1 cellular context compared by ENCODE assay signal in the genomic region with DNA sequence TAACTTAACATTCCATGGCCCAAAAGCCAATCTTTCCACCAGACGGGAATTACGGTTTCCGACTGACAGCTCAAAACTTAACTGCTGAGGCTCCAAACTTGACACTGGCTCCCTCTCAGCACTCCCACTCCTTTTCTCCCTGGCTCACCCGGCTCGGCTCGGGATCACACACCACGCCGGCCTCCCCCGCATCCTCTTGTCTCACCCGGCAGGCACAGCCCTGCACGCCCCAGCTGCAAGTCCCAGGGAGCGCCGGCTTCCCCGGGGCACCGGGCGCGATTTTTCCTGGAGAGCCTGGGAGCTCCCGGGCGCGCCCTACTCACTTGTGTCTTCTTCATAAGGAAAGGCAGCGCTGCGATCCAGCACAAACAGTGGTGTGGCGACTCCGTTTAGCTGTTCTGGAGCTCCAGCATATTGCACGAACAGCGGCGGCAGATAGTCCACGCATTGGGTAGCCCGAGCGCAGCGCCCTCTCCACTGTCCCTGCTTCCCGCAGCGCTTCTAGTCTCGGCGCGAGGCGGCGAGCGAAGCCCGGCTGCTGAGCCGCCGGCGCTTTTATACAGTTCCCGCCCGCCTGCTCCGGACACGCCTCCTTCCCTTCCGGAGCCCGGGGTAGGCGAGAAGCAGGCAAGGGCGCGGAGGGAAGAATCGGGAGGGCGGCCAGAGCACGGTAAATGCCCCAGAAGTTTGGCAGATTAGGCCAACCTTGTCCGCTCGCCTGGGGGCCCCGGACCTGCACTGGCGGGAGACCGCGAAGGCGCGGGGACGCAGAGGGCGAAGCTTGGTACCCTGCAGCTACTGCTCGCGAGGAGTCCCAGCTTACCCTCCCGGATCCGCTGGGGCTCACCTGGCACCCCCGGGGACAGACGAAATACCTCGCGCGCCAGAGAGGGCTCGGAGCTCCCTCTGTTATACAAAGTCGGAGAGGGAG.
TF ChIP-seq lines count a peak whose summit lies in the region.

A gene with protein sequence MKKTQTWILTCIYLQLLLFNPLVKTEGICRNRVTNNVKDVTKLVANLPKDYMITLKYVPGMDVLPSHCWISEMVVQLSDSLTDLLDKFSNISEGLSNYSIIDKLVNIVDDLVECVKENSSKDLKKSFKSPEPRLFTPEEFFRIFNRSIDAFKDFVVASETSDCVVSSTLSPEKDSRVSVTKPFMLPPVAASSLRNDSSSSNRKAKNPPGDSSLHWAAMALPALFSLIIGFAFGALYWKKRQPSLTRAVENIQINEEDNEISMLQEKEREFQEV (minus strand): TSS at position 531 of the 931 bp plus-strand sequence. CDS start 193 bp downstream, at position 338.

TF ChIP-seq in HEK293, 187 proteins besides CTCF, POLR2A, EP300 and RAD21 (continued from another document and continues in another):
- TF ChIP-seq TCF7L2 (IDR thresholded peaks at IDR 0.05; ENCODE audit: borderline replicate concordance, low read depth, low read length) (no peak), ZBTB21 (tag by site-specific recombination; IDR thresholded peaks at IDR 0.05) (no peak), ZNF768 (tag by site-specific recombination; IDR thresholded peaks at IDR 0.05) (peak; percentile 51; the same call in 1 of the 2 replicates), KLF1 (tag by site-specific recombination; IDR thresholded peaks at IDR 0.05) (no peak), SP7 (tag by site-specific recombination; IDR thresholded peaks at IDR 0.05) (peak; percentile 80; the same call in 1 of the 2 replicates), ZNF146 (tag by site-specific recombination; IDR thresholded peaks at IDR 0.05) (no peak), IKZF3 (tag by site-specific recombination; IDR thresholded peaks at IDR 0.05) (peak; percentile 73; the same call in 1 of the 2 replicates), ZNF24 (tag by site-specific recombination; IDR thresholded peaks at IDR 0.05) (peak; percentile 39; the same call in 1 of the 2 replicates), SP3 (tag by site-specific recombination; IDR thresholded peaks at IDR 0.05) (peak; percentile 71), ZNF23 (tag by site-specific recombination; IDR thresholded peaks at IDR 0.05; ENCODE audit: borderline replicate concordance) (no peak), PRDM1 (tag by site-specific recombination; IDR thresholded peaks at IDR 0.05) (no peak), ZNF121 (tag by site-specific recombination; IDR thresholded peaks at IDR 0.05) (peak; percentile 67; the same call in 1 of the 2 replicates), ZFP37 (tag by site-specific recombination; IDR thresholded peaks at IDR 0.05) (peak; percentile 93), ZNF114 (tag by site-specific recombination; IDR thresholded peaks at IDR 0.05) (no peak), KLF7 (tag by site-specific recombination; IDR thresholded peaks at IDR 0.05; ENCODE audit: borderline replicate concordance) (0 out of 2 replicates have a peak, but pooled peaks have one; percentile 22), ZFHX2 (tag by site-specific recombination; conservative IDR thresholded peaks at IDR 0.05) (peak; percentile 94), ZBTB1 (tag by site-specific recombination; IDR thresholded peaks at IDR 0.05) (no peak; the same call in 1 of the 2 replicates), ZNF366 (tag by site-specific recombination; conservative IDR thresholded peaks at IDR 0.05) (peak; percentile 44), YY2 (tag by site-specific recombination; IDR thresholded peaks at IDR 0.05) (no peak), ZNF324 (tag by site-specific recombination; IDR thresholded peaks at IDR 0.05) (no peak), SALL2 (tag by site-specific recombination; IDR thresholded peaks at IDR 0.05; ENCODE audit: borderline replicate concordance) (no peak), FEZF1 (tag by site-specific recombination; IDR thresholded peaks at IDR 0.05) (no peak), ZNF248 (tag by site-specific recombination; IDR thresholded peaks at IDR 0.05) (no peak), ZNF473 (tag by site-specific recombination; IDR thresholded peaks at IDR 0.05) (no peak), ZNF292 (tag by site-specific recombination; IDR thresholded peaks at IDR 0.05; ENCODE audit: borderline replicate concordance, low read depth) (no peak), ZNF76 (tag by site-specific recombination; IDR thresholded peaks at IDR 0.05; ENCODE audit: borderline replicate concordance, low read depth) (0 out of 2 replicates have a peak, but pooled peaks have one; percentile 13), ZBTB48 (tag by site-specific recombination; IDR thresholded peaks at IDR 0.05) (peak; percentile 62), ZNF558 (tag by site-specific recombination; IDR thresholded peaks at IDR 0.05) (no peak), ZNF37A (tag by site-specific recombination; IDR thresholded peaks at IDR 0.05) (no peak), ZNF530 (tag by site-specific recombination; IDR thresholded peaks at IDR 0.05; ENCODE audit: low read depth) (no peak), ZNF670 (tag by site-specific recombination; IDR thresholded peaks at IDR 0.05; ENCODE audit: low read depth) (no peak), ZXDB (tag by site-specific recombination; IDR thresholded peaks at IDR 0.05) (peak; percentile 72), ZNF610 (tag by site-specific recombination; IDR thresholded peaks at IDR 0.05; ENCODE audit: borderline replicate concordance) (0 out of 2 replicates have a peak, but pooled peaks have one; percentile 47), ZNF529 (tag by site-specific recombination; IDR thresholded peaks at IDR 0.05; ENCODE audit: insufficient replicate concordance) (no peak), GLI4 (tag by site-specific recombination; IDR thresholded peaks at IDR 0.05) (0 out of 2 replicates have a peak, but pooled peaks have one; percentile 10), ZNF501 (tag by site-specific recombination; IDR thresholded peaks at IDR 0.05) (peak; percentile 84), ZNF391 (tag by site-specific recombination; IDR thresholded peaks at IDR 0.05; ENCODE audit: borderline replicate concordance, low read depth) (no peak), ZNF394 (tag by site-specific recombination; IDR thresholded peaks at IDR 0.05; ENCODE audit: borderline replicate concordance) (peak; percentile 51; the same call in 1 of the 2 replicates), ZNF791 (tag by site-specific recombination; IDR thresholded peaks at IDR 0.05) (no peak), ZNF777 (tag by site-specific recombination; IDR thresholded peaks at IDR 0.05; ENCODE audit: borderline replicate concordance) (no peak), ZNF837 (tag by site-specific recombination; IDR thresholded peaks at IDR 0.05) (no peak), ZNF654 (tag by site-specific recombination; IDR thresholded peaks at IDR 0.05; ENCODE audit: low read depth) (no peak), GFI1B (tag by site-specific recombination; IDR thresholded peaks at IDR 0.05) (no peak)
- TF ChIP-seq, protein P1, sequence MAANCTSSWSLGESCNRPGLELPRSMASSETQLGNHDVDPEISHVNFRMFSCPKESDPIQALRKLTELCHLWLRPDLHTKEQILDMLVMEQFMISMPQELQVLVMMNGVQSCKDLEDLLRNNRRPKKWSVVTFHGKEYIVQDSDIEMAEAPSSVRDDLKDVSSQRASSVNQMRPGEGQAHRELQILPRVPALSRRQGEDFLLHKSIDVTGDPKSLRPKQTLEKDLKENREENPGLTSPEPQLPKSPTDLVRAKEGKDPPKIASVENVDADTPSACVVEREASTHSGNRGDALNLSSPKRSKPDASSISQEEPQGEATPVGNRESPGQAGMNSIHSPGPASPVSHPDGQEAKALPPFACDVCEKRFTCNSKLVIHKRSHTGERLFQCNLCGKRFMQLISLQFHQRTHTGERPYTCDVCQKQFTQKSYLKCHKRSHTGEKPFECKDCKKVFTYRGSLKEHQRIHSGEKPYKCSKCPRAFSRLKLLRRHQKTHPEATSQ (tag by site-specific recombination; IDR thresholded peaks at IDR 0.05): 0 out of 2 replicates have a peak, but pooled peaks have one; percentile 8
- TF ChIP-seq, protein P2, sequence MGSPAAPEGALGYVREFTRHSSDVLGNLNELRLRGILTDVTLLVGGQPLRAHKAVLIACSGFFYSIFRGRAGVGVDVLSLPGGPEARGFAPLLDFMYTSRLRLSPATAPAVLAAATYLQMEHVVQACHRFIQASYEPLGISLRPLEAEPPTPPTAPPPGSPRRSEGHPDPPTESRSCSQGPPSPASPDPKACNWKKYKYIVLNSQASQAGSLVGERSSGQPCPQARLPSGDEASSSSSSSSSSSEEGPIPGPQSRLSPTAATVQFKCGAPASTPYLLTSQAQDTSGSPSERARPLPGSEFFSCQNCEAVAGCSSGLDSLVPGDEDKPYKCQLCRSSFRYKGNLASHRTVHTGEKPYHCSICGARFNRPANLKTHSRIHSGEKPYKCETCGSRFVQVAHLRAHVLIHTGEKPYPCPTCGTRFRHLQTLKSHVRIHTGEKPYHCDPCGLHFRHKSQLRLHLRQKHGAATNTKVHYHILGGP (tag by site-specific recombination; IDR thresholded peaks at IDR 0.05): no peak
- TF ChIP-seq, protein P3, sequence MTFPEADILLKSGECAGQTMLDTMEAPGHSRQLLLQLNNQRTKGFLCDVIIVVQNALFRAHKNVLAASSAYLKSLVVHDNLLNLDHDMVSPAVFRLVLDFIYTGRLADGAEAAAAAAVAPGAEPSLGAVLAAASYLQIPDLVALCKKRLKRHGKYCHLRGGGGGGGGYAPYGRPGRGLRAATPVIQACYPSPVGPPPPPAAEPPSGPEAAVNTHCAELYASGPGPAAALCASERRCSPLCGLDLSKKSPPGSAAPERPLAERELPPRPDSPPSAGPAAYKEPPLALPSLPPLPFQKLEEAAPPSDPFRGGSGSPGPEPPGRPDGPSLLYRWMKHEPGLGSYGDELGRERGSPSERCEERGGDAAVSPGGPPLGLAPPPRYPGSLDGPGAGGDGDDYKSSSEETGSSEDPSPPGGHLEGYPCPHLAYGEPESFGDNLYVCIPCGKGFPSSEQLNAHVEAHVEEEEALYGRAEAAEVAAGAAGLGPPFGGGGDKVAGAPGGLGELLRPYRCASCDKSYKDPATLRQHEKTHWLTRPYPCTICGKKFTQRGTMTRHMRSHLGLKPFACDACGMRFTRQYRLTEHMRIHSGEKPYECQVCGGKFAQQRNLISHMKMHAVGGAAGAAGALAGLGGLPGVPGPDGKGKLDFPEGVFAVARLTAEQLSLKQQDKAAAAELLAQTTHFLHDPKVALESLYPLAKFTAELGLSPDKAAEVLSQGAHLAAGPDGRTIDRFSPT (tag by site-specific recombination; IDR thresholded peaks at IDR 0.05): peak; percentile 63
- TF ChIP-seq, protein P4, sequence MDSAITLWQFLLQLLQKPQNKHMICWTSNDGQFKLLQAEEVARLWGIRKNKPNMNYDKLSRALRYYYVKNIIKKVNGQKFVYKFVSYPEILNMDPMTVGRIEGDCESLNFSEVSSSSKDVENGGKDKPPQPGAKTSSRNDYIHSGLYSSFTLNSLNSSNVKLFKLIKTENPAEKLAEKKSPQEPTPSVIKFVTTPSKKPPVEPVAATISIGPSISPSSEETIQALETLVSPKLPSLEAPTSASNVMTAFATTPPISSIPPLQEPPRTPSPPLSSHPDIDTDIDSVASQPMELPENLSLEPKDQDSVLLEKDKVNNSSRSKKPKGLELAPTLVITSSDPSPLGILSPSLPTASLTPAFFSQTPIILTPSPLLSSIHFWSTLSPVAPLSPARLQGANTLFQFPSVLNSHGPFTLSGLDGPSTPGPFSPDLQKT (IDR thresholded peaks at IDR 0.05; ENCODE audit: borderline replicate concordance, low read depth, low read length): no peak
- TF ChIP-seq, protein P5, sequence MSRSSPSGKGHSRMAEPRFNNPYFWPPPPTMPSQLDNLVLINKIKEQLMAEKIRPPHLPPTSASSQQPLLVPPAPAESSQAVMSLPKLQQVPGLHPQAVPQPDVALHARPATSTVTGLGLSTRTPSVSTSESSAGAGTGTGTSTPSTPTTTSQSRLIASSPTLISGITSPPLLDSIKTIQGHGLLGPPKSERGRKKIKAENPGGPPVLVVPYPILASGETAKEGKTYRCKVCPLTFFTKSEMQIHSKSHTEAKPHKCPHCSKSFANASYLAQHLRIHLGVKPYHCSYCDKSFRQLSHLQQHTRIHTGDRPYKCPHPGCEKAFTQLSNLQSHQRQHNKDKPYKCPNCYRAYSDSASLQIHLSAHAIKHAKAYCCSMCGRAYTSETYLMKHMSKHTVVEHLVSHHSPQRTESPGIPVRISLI (tag by site-specific recombination; IDR thresholded peaks at IDR 0.05): no peak
- TF ChIP-seq, protein P6, sequence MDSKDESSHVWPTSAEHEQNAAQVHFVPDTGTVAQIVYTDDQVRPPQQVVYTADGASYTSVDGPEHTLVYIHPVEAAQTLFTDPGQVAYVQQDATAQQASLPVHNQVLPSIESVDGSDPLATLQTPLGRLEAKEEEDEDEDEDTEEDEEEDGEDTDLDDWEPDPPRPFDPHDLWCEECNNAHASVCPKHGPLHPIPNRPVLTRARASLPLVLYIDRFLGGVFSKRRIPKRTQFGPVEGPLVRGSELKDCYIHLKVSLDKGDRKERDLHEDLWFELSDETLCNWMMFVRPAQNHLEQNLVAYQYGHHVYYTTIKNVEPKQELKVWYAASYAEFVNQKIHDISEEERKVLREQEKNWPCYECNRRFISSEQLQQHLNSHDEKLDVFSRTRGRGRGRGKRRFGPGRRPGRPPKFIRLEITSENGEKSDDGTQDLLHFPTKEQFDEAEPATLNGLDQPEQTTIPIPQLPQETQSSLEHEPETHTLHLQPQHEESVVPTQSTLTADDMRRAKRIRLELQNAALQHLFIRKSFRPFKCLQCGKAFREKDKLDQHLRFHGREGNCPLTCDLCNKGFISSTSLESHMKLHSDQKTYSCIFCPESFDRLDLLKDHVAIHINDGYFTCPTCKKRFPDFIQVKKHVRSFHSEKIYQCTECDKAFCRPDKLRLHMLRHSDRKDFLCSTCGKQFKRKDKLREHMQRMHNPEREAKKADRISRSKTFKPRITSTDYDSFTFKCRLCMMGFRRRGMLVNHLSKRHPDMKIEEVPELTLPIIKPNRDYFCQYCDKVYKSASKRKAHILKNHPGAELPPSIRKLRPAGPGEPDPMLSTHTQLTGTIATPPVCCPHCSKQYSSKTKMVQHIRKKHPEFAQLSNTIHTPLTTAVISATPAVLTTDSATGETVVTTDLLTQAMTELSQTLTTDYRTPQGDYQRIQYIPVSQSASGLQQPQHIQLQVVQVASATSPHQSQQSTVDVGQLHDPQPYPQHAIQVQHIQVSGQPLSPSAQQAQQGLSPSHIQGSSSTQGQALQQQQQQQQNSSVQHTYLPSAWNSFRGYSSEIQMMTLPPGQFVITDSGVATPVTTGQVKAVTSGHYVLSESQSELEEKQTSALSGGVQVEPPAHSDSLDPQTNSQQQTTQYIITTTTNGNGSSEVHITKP (tag by site-specific recombination; IDR thresholded peaks at IDR 0.05): peak; percentile 86
- TF ChIP-seq, protein P7, sequence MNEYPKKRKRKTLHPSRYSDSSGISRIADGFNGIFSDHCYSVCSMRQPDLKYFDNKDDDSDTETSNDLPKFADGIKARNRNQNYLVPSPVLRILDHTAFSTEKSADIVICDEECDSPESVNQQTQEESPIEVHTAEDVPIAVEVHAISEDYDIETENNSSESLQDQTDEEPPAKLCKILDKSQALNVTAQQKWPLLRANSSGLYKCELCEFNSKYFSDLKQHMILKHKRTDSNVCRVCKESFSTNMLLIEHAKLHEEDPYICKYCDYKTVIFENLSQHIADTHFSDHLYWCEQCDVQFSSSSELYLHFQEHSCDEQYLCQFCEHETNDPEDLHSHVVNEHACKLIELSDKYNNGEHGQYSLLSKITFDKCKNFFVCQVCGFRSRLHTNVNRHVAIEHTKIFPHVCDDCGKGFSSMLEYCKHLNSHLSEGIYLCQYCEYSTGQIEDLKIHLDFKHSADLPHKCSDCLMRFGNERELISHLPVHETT (tag by site-specific recombination; IDR thresholded peaks at IDR 0.05): 0 out of 2 replicates have a peak, but pooled peaks have one; percentile 14
